27 cellular contexts compared by ENCODE assay signal in genomic region chr4:108965031-108965430, GRCh38.
"Had no signal": no experiment of that assay in that cellular context is flagged by ENCODE, and none has a peak within 500 bp of the region (broad histone marks: within the 10 kb centered on the region; RNA-seq: fewer than 3 reads in every experiment).

No MANE protein-coding gene starts in this region.

- ATAC-seq: activated T-helper 17 cell treated with anti-CD3 and anti-CD28 coated beads, Interleukin-2, amount 50 U/mL, for 72 hours; left lung; pancreas; psoas muscle; stimulated activated effector memory CD8-positive, alpha-beta T cell treated with anti-CD3 and anti-CD28 coated beads, Interleukin-12 subunit alpha, Interleukin-12 subunit beta, amount 100 ng/mL, for 72 hours; stimulated activated naive CD8-positive, alpha-beta T cell treated with anti-CD3 and anti-CD28 coated beads, Interleukin-15, amount 100 ng/mL, for 72 hours had no signal

- H3K4me3 Mint-ChIP-seq: activated naive CD8-positive, alpha-beta T cell treated with anti-CD3 and anti-CD28 coated beads for 36 hours; activated T-cell treated with anti-CD3 and anti-CD28 coated beads, Interleukin-2, amount 50 U/mL, for 24 hours; activated T-helper 17 cell treated with anti-CD3 and anti-CD28 coated beads, Interleukin-2, amount 50 U/mL, for 72 hours; endodermal cell; nephron progenitor cell; stimulated activated effector memory CD8-positive, alpha-beta T cell treated with anti-CD3 and anti-CD28 coated beads, Interleukin-12 subunit alpha, Interleukin-12 subunit beta, amount 100 ng/mL, for 72 hours; stimulated activated naive CD8-positive, alpha-beta T cell treated with anti-CD3 and anti-CD28 coated beads, Interleukin-15, amount 100 ng/mL, for 72 hours had no signal

- H3K9me3 Mint-ChIP-seq: activated naive CD8-positive, alpha-beta T cell treated with anti-CD3 and anti-CD28 coated beads for 36 hours; activated T-cell treated with anti-CD3 and anti-CD28 coated beads, Interleukin-2, amount 50 U/mL, for 24 hours; activated T-helper 17 cell treated with anti-CD3 and anti-CD28 coated beads, Interleukin-2, amount 50 U/mL, for 72 hours; endodermal cell; nephron progenitor cell; stimulated activated effector memory CD8-positive, alpha-beta T cell treated with anti-CD3 and anti-CD28 coated beads, Interleukin-12 subunit alpha, Interleukin-12 subunit beta, amount 100 ng/mL, for 72 hours had no signal

- DNase-seq: activated CD4-positive, alpha-beta T cell treated with anti-CD3 and anti-CD28 coated beads for 1 hour; activated CD4-positive, alpha-beta T cell treated with anti-CD3 and anti-CD28 coated beads, Interleukin-2, amount 50 U/mL, for 1 hour; activated CD8-positive, alpha-beta memory T cell treated with anti-CD3 and anti-CD28 coated beads, Interleukin-2, amount 50 U/mL, for 4 hours; activated naive CD4-positive, alpha-beta T cell; activated naive CD8-positive, alpha-beta T cell treated with anti-CD3 and anti-CD28 coated beads for 36 hours; activated T-cell treated with anti-CD3 and anti-CD28 coated beads, Interleukin-2, amount 50 U/mL, for 24 hours; amygdala; cerebellar nuclear complex; endodermal cell; foreskin fibroblast; left lung; mammary epithelial cell; midbrain; nephron progenitor cell; pancreas; psoas muscle; stimulated activated CD4-positive, alpha-beta T cell treated with anti-CD3 and anti-CD28 coated beads, Interleukin-2, amount 100 ng/mL, for 24 hours; stimulated activated naive CD8-positive, alpha-beta T cell treated with anti-CD3 and anti-CD28 coated beads, Interleukin-15, amount 100 ng/mL, for 72 hours; T-helper 1 cell; T-helper 9 cell; tibial artery had no signal

- H3K27me3 ChIP-seq: left lung, pancreas, right atrium auricular region, tibial artery had no signal

- H3K36me3 ChIP-seq: left lung, pancreas, right atrium auricular region, tibial artery had no signal

- H3K9me3 ChIP-seq: left lung, pancreas, psoas muscle, right atrium auricular region, tibial artery had no signal

- H3K27ac ChIP-seq: coronary artery, epithelial cell of prostate, left lung, pancreas, psoas muscle, right atrium auricular region, skin epidermis, tibial artery had no signal

- H3K27ac Mint-ChIP-seq: activated naive CD8-positive, alpha-beta T cell treated with anti-CD3 and anti-CD28 coated beads for 36 hours; activated T-cell treated with anti-CD3 and anti-CD28 coated beads, Interleukin-2, amount 50 U/mL, for 24 hours; activated T-helper 17 cell treated with anti-CD3 and anti-CD28 coated beads, Interleukin-2, amount 50 U/mL, for 72 hours; endodermal cell; nephron progenitor cell; stimulated activated effector memory CD8-positive, alpha-beta T cell treated with anti-CD3 and anti-CD28 coated beads, Interleukin-12 subunit alpha, Interleukin-12 subunit beta, amount 100 ng/mL, for 72 hours; stimulated activated naive CD8-positive, alpha-beta T cell treated with anti-CD3 and anti-CD28 coated beads, Interleukin-15, amount 100 ng/mL, for 72 hours had no signal

- H3K36me3 Mint-ChIP-seq: activated naive CD8-positive, alpha-beta T cell treated with anti-CD3 and anti-CD28 coated beads for 36 hours; stimulated activated effector memory CD8-positive, alpha-beta T cell treated with anti-CD3 and anti-CD28 coated beads, Interleukin-12 subunit alpha, Interleukin-12 subunit beta, amount 100 ng/mL, for 72 hours had no signal

- H3K4me3 ChIP-seq: coronary artery, left lung, pancreas, psoas muscle, right atrium auricular region, skin epidermis, tibial artery had no signal

- H3K4me1 Mint-ChIP-seq: activated naive CD8-positive, alpha-beta T cell treated with anti-CD3 and anti-CD28 coated beads for 36 hours; activated T-helper 17 cell treated with anti-CD3 and anti-CD28 coated beads, Interleukin-2, amount 50 U/mL, for 72 hours; endodermal cell; nephron progenitor cell; stimulated activated effector memory CD8-positive, alpha-beta T cell treated with anti-CD3 and anti-CD28 coated beads, Interleukin-12 subunit alpha, Interleukin-12 subunit beta, amount 100 ng/mL, for 72 hours; stimulated activated naive CD8-positive, alpha-beta T cell treated with anti-CD3 and anti-CD28 coated beads, Interleukin-15, amount 100 ng/mL, for 72 hours had no signal

- H3K4me1 ChIP-seq: left lung, pancreas, psoas muscle, tibial artery had no signal

- H3K27me3 Mint-ChIP-seq: activated naive CD8-positive, alpha-beta T cell treated with anti-CD3 and anti-CD28 coated beads for 36 hours; activated T-cell treated with anti-CD3 and anti-CD28 coated beads, Interleukin-2, amount 50 U/mL, for 24 hours; stimulated activated naive CD8-positive, alpha-beta T cell treated with anti-CD3 and anti-CD28 coated beads, Interleukin-15, amount 100 ng/mL, for 72 hours had no signal
